In genomic region chr1:112322018-112322417, GRCh38 we compare ENCODE assay signal across 24 cellular contexts.
"Had no signal": no experiment of that assay in that cellular context is flagged by ENCODE, and none has a peak within 500 bp of the region (broad histone marks: within the 10 kb centered on the region; RNA-seq: fewer than 3 reads in every experiment).

No MANE protein-coding gene starts in this region.

- H3K9me3 Mint-ChIP-seq: activated B cell treated with CpG ODN at 0.5 μM for 24 hours; activated CD4-positive, alpha-beta T cell treated with anti-CD3 and anti-CD28 coated beads, Interleukin-2, amount 10 ng/mL, durations not matched to agents 24 days and 14 days; activated naive CD4-positive, alpha-beta T cell treated with anti-CD3 and anti-CD28 coated beads for 36 hours; activated T-cell treated with anti-CD3 and anti-CD28 coated beads, Interleukin-2, amount 50 U/mL, for 24 hours; activated T-helper 2 cell treated with anti-CD3 and anti-CD28 coated beads, Interferon-gamma antibody, Interleukin-2, Interleukin-4, amounts not matched to agents 10 μg/mL and 5 μg/mL and 100 μg/mL, durations not matched to agents 14 hours and 24 hours and 36 hours; brain had no signal

- H3K4me3 ChIP-seq: dorsolateral prefrontal cortex, thyroid gland had no signal

- ATAC-seq: activated CD8-positive, alpha-beta T cell treated with anti-CD3 and anti-CD28 coated beads, Interleukin-2, amount 10 ng/mL, durations not matched to agents 7 days and 5 days had no signal

- H3K4me3 Mint-ChIP-seq: activated B cell treated with CpG ODN at 0.5 μM for 24 hours; activated CD4-positive, alpha-beta T cell treated with anti-CD3 and anti-CD28 coated beads, Interleukin-2, amount 10 ng/mL, durations not matched to agents 24 days and 14 days; activated CD8-positive, alpha-beta T cell treated with anti-CD3 and anti-CD28 coated beads, Interleukin-2, amount 10 ng/mL, durations not matched to agents 7 days and 5 days; activated naive CD4-positive, alpha-beta T cell treated with anti-CD3 and anti-CD28 coated beads for 36 hours; activated T-cell treated with anti-CD3 and anti-CD28 coated beads, Interleukin-2, amount 50 U/mL, for 24 hours; brain had no signal

- H3K27ac ChIP-seq: dorsolateral prefrontal cortex, epithelial cell of prostate, thyroid gland had no signal

- H3K27me3 ChIP-seq: dorsolateral prefrontal cortex, thyroid gland had no signal

- DNase-seq: activated B cell treated with CpG ODN at 0.5 μM for 24 hours; activated CD4-positive, alpha-beta T cell treated with anti-CD3 and anti-CD28 coated beads, Interleukin-2, amount 10 ng/mL, durations not matched to agents 24 days and 14 days; activated CD8-positive, alpha-beta T cell treated with anti-CD3 and anti-CD28 coated beads, Interleukin-2, amount 10 ng/mL, durations not matched to agents 7 days and 5 days; activated naive CD4-positive, alpha-beta T cell treated with anti-CD3 and anti-CD28 coated beads for 36 hours; activated T-cell treated with anti-CD3 and anti-CD28 coated beads, Interleukin-2, amount 50 U/mL, for 24 hours; anterior cingulate cortex; central memory CD4-positive, alpha-beta T cell; dorsolateral prefrontal cortex; foreskin melanocyte; glutamatergic neuron; hypothalamus; islet precursor cell; midbrain; occipital lobe; retina; stimulated activated CD4-positive, alpha-beta T cell treated with anti-CD3 and anti-CD28 coated beads, Interleukin-12 subunit alpha, Interleukin-12 subunit beta, amount 100 ng/mL, for 4 hours; stimulated activated CD4-positive, alpha-beta T cell treated with anti-CD3 and anti-CD28 coated beads, Interleukin-1b, Interleukin-23, amount 100 ng/mL, for 48 hours; stimulated activated CD8-positive, alpha-beta memory T cell treated with anti-CD3 and anti-CD28 coated beads, Interleukin-4, amount 100 ng/mL, for 48 hours; stimulated activated naive CD4-positive, alpha-beta T cell; T-helper 2 cell; thyroid gland had no signal

- H3K36me3 ChIP-seq: thyroid gland had no signal

- H3K27ac Mint-ChIP-seq: activated B cell treated with CpG ODN at 0.5 μM for 24 hours; activated CD4-positive, alpha-beta T cell treated with anti-CD3 and anti-CD28 coated beads, Interleukin-2, amount 10 ng/mL, durations not matched to agents 24 days and 14 days; activated CD8-positive, alpha-beta T cell treated with anti-CD3 and anti-CD28 coated beads, Interleukin-2, amount 10 ng/mL, durations not matched to agents 7 days and 5 days; activated naive CD4-positive, alpha-beta T cell treated with anti-CD3 and anti-CD28 coated beads for 36 hours; activated T-cell treated with anti-CD3 and anti-CD28 coated beads, Interleukin-2, amount 50 U/mL, for 24 hours; activated T-helper 2 cell treated with anti-CD3 and anti-CD28 coated beads, Interferon-gamma antibody, Interleukin-2, Interleukin-4, amounts not matched to agents 10 μg/mL and 5 μg/mL and 100 μg/mL, durations not matched to agents 14 hours and 24 hours and 36 hours had no signal

- H3K36me3 Mint-ChIP-seq: brain had no signal

- H3K9me3 ChIP-seq: thyroid gland had no signal

- H3K4me1 Mint-ChIP-seq: activated B cell treated with CpG ODN at 0.5 μM for 24 hours had no signal
